In the genomic region with DNA sequence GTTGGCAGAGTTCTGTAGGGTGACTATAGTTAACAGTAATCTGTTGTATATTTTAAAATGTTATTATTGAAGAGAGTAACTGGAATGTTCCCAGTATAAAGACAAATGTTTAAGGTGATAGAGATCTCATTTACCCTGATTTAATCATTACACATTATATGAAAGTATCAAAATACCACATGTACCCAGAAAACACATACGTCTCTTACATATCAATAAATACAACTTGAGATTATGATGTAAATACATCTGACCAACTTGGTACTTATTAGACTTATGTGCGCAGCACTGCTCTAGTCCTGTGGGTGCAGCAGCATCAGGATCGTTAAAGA, we compare ENCODE assay signal across 8 cellular contexts. TPM values are rescaled to one million over a fixed set of nuclear protein-coding genes. Genes with fewer than 3 reads are reported as not detected.
A peak's percentile ranks its signal among the peaks of the same experiment; 100 is the strongest.
DNase-seq lines count a peak whose midpoint lies in the region; ATAC-seq and TF ChIP-seq lines count a peak whose summit lies in the region.

No MANE protein-coding gene starts in this region.

- H3K27ac ChIP-seq in heart left ventricle (peak overlapping the region; percentile 66 to 96 (median 90)), brain microvascular endothelial cell (peak overlapping the region; percentile 87), mesodermal cell (ENCODE audit: low read depth, low read length, severe bottlenecking) (peak overlapping the region; percentile 88), urinary bladder (ENCODE audit: low read depth) (peak overlapping the region; percentile 86)

- TF ChIP-seq POLR2A in heart left ventricle (IDR thresholded peaks at IDR 0.05) = no peak

- TF ChIP-seq CTCF in heart left ventricle (IDR thresholded peaks at IDR 0.05) (no peak), brain microvascular endothelial cell (IDR thresholded peaks at IDR 0.05; ENCODE audit: low read depth, low read length, missing control alignments) (no peak)

- no peaks in the 10 kb centered on the region for H3K27me3 ChIP-seq in heart left ventricle
- H3K27me3 ChIP-seq in brain microvascular endothelial cell (replicated peaks) = no peaks in the 10 kb centered on the region

- H3K9me3 ChIP-seq in heart left ventricle (no peaks in the 10 kb centered on the region), mesodermal cell (ENCODE audit: control insufficient read depth, low read length) (no peaks in the 10 kb centered on the region)

- WGBS in heart left ventricle, 4 donors = 0% methylated on average over 3 of the region's 3 CpGs
- 0% methylated on average over 2 of the region's 3 CpGs; no CpG with 5 or more reads in 1 of the 2 experiments for WGBS in mesodermal cell (ENCODE audit: insufficient coverage in 2 of 2), 2 experiments
- WGBS in urinary bladder = under 1% methylated on average over 3 of the region's 3 CpGs

- intact Hi-C loops in heart left ventricle (cut with DNase I) = no loop called here
- intact Hi-C loops in Right ventricle myocardium superior (cut with DNase I) = no loop called here

- H3K36me3 ChIP-seq in heart left ventricle (peaks cover 0 to 31% (median 29%) of the 10 kb centered on the region in 9 donors), brain microvascular endothelial cell (replicated peaks) (peaks cover 22% of the 10 kb centered on the region), mesodermal cell (ENCODE audit: control insufficient read depth, insufficient read depth, low read length) (peaks cover 32% of the 10 kb centered on the region), urinary bladder (ENCODE audit: insufficient read depth) (peaks cover 1% of the 10 kb centered on the region)

- H3K4me1 ChIP-seq in heart left ventricle = peaks cover 0 to 39% (median 17%) of the 10 kb centered on the region in 12 donors
- peaks cover 11% of the 10 kb centered on the region for H3K4me1 ChIP-seq in mesodermal cell (ENCODE audit: control insufficient read depth, insufficient read depth, low read length, poor library complexity, severe bottlenecking)
- no peaks in the 10 kb centered on the region for H3K4me1 ChIP-seq in urinary bladder (ENCODE audit: insufficient read depth)

- in situ Hi-C loops in brain microvascular endothelial cell (cut with HindIII; ENCODE audit: low pct_ligation_motif_present, low sequenced_read_pairs) = no loop called here

- DNase-seq in heart left ventricle (no peak), Right ventricle myocardium superior (no peak), brain microvascular endothelial cell (no peak), NCI-H1417 treated with DMSO at 0.1 percent for 48 hours (lab: John Stamatoyannopoulos, UW) (no peak), HK-2 (ENCODE audit: unreplicated experiment) (no peak)
- DNase-seq in stimulated activated naive CD4-positive, alpha-beta T cell (lab: John Stamatoyannopoulos, UW) = no peak

- H3K4me3 ChIP-seq in heart left ventricle = peak overlapping the region; percentile 58 to 86 (median 72)
- peak overlapping the region; percentile 88 for H3K4me3 ChIP-seq in brain microvascular endothelial cell (ENCODE audit: low read depth, low read length)
- peak overlapping the region; percentile 86 for H3K4me3 ChIP-seq in mesodermal cell (ENCODE audit: extremely low read depth, insufficient read depth, low read length, poor library complexity, severe bottlenecking)
- H3K4me3 ChIP-seq in urinary bladder (ENCODE audit: low read depth, low read length) = peak overlapping the region; percentile 59

- no peak for ATAC-seq in heart left ventricle
- no peak for ATAC-seq in Right ventricle myocardium superior (ENCODE audit: poor library complexity)

RNA-seq across cellular contexts. Expression of a gene that starts 0.7 kb away (rescaled TPM):
- total RNA-seq in heart left ventricle (100 to 1,000 TPM; 275 to 406 (median 345) TPM), Right ventricle myocardium superior (361 TPM), urinary bladder (132 TPM)
- polyA plus RNA-seq in heart left ventricle (100 to 1,000 TPM; 342 to 550 TPM), urinary bladder (297 TPM)
- polyA plus RNA-seq in mesodermal cell (2013, experiment 1 of 2) = 333 TPM
- polyA plus RNA-seq in mesodermal cell (2013, experiment 2 of 2) = 316 TPM

RNA-seq across cellular contexts. Expression of a gene that starts 20.2 kb away (rescaled TPM):
- total RNA-seq in heart left ventricle = 1 to 10 TPM in 1 of 9 donors, under 1 TPM in 2, not detected in 6; 0.05 to 1.9 (median 0.68) TPM
- under 1 TPM in 1 of 2 donors, not detected in 1; 0.04 TPM for polyA plus RNA-seq in heart left ventricle
- not detected for total RNA-seq in Right ventricle myocardium superior
- polyA plus RNA-seq in mesodermal cell (2013, experiment 1 of 2) = 0.74 TPM
- polyA plus RNA-seq in mesodermal cell (2013, experiment 2 of 2) = 0.61 TPM
- 0.16 TPM for total RNA-seq in urinary bladder
- polyA plus RNA-seq in urinary bladder = not detected
